In the genomic region with DNA sequence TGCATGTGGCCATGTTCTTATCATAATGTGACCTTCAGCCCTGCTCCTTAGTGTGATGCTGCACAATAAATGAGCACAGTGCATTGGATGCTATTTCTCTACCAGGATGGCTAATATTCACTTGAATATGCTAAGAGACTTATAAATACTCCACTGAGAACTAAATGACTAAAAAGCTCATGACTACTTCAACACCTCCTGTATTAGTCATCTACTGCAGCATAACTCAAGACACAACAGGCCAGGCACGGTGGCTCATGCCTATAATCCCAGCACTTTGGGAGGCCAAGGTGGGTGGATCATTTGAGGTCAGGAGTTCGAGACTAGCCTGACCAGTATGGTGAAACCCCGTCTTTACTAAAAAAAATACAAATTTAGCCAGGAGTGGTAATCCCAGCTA, we compare ENCODE assay signal across 22 cellular contexts.
"Had no signal": no experiment of that assay in that cellular context is flagged by ENCODE, and none has a peak within 500 bp of the region (broad histone marks: within the 10 kb centered on the region; RNA-seq: fewer than 3 reads in every experiment).

No MANE protein-coding gene starts in this region.

- H3K79me2 ChIP-seq: hepatocyte had no signal

- FAIRE-seq: TTC549 had no signal

- H3K27me3 ChIP-seq: adrenal gland, esophagus squamous epithelium, gastroesophageal sphincter, hepatocyte, neural progenitor cell, ovary, thyroid gland, vagina had no signal

- H2AFZ ChIP-seq: hepatocyte, neural progenitor cell had no signal

- H3K4me2 ChIP-seq: hepatocyte, neural progenitor cell had no signal

- H3K27ac Mint-ChIP-seq: activated T-helper 17 cell treated with anti-CD3 and anti-CD28 coated beads, Interleukin-2, amount 50 U/mL, for 72 hours; brain; endodermal cell; mesothelial cell of epicardium; neural progenitor cell; T-helper 1 cell treated with Interleukin-12 subunit alpha and Interleukin-12 subunit beta and Interleukin-4 antibody, amounts not matched to agents 30 μg/mL and 1 μg/mL, for 36 hours had no signal

- H3K4me1 Mint-ChIP-seq: activated T-helper 17 cell treated with anti-CD3 and anti-CD28 coated beads, Interleukin-2, amount 50 U/mL, for 72 hours; endodermal cell; neural progenitor cell had no signal

- H3K4me3 Mint-ChIP-seq: activated T-helper 17 cell treated with anti-CD3 and anti-CD28 coated beads, Interleukin-2, amount 50 U/mL, for 72 hours; brain; endodermal cell; mesothelial cell of epicardium; neural progenitor cell; T-helper 1 cell treated with Interleukin-12 subunit alpha and Interleukin-12 subunit beta and Interleukin-4 antibody, amounts not matched to agents 30 μg/mL and 1 μg/mL, for 36 hours had no signal

- H3K9ac ChIP-seq: neural progenitor cell had no signal

- H3K4me3 ChIP-seq: adrenal gland, esophagus squamous epithelium, gastroesophageal sphincter, hepatocyte, neural progenitor cell, ovary, skin epidermis, thyroid gland, vagina had no signal

- H3K27me3 Mint-ChIP-seq: activated T-helper 17 cell treated with anti-CD3 and anti-CD28 coated beads, Interleukin-2, amount 50 U/mL, for 72 hours had no signal

- H3K9me3 ChIP-seq: adrenal gland, ovary, thyroid gland, vagina had no signal

- H3K36me3 ChIP-seq: adrenal gland, esophagus squamous epithelium, gastroesophageal sphincter, neural progenitor cell, ovary, thyroid gland, vagina had no signal

- H3K4me1 ChIP-seq: adrenal gland, neural progenitor cell, thyroid gland had no signal

- H3K27ac ChIP-seq: adrenal gland, esophagus squamous epithelium, gastroesophageal sphincter, hepatocyte, neural progenitor cell, ovary, skin epidermis, thyroid gland, vagina had no signal

- DNase-seq: activated CD4-positive, alpha-beta T cell treated with anti-CD3 and anti-CD28 coated beads, Interleukin-2, amount 50 U/mL, for 1 hour; activated naive CD4-positive, alpha-beta T cell treated with anti-CD3 and anti-CD28 coated beads, Interleukin-2, amount 50 U/mL, for 16 hours; activated T-cell treated with anti-CD3 and anti-CD28 coated beads for 4 hours; adrenal gland; cerebellar nuclear complex; endodermal cell; esophagus squamous epithelium; kidney glomerular epithelial cell; ovary; retina; stimulated activated CD4-positive, alpha-beta T cell treated with anti-CD3 and anti-CD28 coated beads, Interleukin-4, amount 100 ng/mL, for 4 hours; thyroid gland had no signal
